19 cellular contexts compared by ENCODE assay signal in the genomic region with DNA sequence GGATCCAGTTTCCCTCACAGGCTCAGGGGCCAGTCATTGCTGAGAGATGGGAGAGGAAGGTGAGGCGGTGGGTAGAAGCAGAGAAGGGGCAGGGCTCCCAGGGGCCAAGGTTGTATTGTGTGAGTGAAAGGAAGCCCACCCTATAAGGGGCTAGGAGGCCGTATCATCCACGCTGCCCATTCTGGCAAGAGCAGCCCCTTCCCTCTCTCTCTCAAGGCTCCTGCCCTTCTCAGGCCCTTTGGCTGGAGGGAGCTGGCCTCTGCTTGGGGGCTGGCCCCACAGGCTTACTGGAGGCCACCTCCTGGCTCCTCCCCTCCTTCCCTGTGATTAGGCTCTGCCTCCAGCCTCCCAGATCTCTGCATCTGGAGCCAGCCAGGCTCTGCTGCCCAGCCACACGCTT. TPM values are rescaled to one million over a fixed set of nuclear protein-coding genes. Genes with fewer than 3 reads are reported as not detected.
DNase-seq lines count a peak whose midpoint lies in the region; ATAC-seq and TF ChIP-seq lines count a peak whose summit lies in the region.
"Had no signal": no experiment of that assay in that cellular context is flagged by ENCODE, and none has a peak within 500 bp of the region (broad histone marks: within the 10 kb centered on the region; RNA-seq: fewer than 3 reads in every experiment).

No MANE protein-coding gene starts in this region.

- H3K27me3 Mint-ChIP-seq in activated naive CD4-positive, alpha-beta T cell treated with anti-CD3 and anti-CD28 coated beads, Interleukin-2, amount 50 U/mL, for 24 hours: no peaks in the 10 kb centered on the region
- no peaks in the 10 kb centered on the region; the same call in 1 of the 2 replicates for H3K27me3 Mint-ChIP-seq in WTC11 (ENCODE audit: low read depth)

- H3K9me3 ChIP-seq in upper lobe of right lung: no peaks in the 10 kb centered on the region
- H3K9me3 ChIP-seq: mucosa of descending colon, prostate gland, transverse colon had no signal

- no peak overlapping the region for H3K27ac ChIP-seq in upper lobe of right lung
- H3K27ac ChIP-seq: brain microvascular endothelial cell, prostate gland, RWPE1, transverse colon had no signal

- no peak for TF ChIP-seq CTCF in WTC11 (IDR thresholded peaks at IDR 0.05)
- TF ChIP-seq CTCF in upper lobe of right lung (IDR thresholded peaks at IDR 0.05): no peak

- H3K4me3 Mint-ChIP-seq in activated naive CD4-positive, alpha-beta T cell treated with anti-CD3 and anti-CD28 coated beads, Interleukin-2, amount 50 U/mL, for 24 hours: peak overlapping the region; percentile 67
- no peak overlapping the region for H3K4me3 Mint-ChIP-seq in WTC11
- H3K4me3 Mint-ChIP-seq: HFFc6 had no signal

- H3K4me1 ChIP-seq in upper lobe of right lung: peaks cover 13% of the 10 kb centered on the region
- H3K4me1 ChIP-seq: prostate gland had no signal

- DNase-seq in activated naive CD4-positive, alpha-beta T cell treated with Interleukin-2 at 50 U/mL for 16 hours: no peak
- DNase-seq in WTC11 (ENCODE audit: low spot score): no peak
- DNase-seq in iPS-NIHi11 (ENCODE audit: low spot score): peak; percentile 48
- peak; percentile 53 for DNase-seq in upper lobe of right lung
- no peak for DNase-seq in OCI-M1 (lab: John Stamatoyannopoulos, UW)
- no peak for DNase-seq in kidney glomerular epithelial cell (lab: John Stamatoyannopoulos, UW)
- DNase-seq: brain microvascular endothelial cell, DMS79, foreskin melanocyte, HFFc6, Kasumi-1, NCI-H187, NCI-H526 treated with DMSO at 0.1 percent for 48 hours, transverse colon had no signal

- H3K27me3 ChIP-seq in upper lobe of right lung: no peaks in the 10 kb centered on the region
- H3K27me3 ChIP-seq: transverse colon had no signal

- peak; percentile 24 for ATAC-seq in WTC11
- ATAC-seq in upper lobe of right lung: no peak
- ATAC-seq in GM21367 (IDR thresholded peaks at IDR 0.05; ENCODE audit: unreplicated experiment): no peak
- ATAC-seq: mucosa of descending colon had no signal

- peaks cover 7% of the 10 kb centered on the region for H3K36me3 ChIP-seq in upper lobe of right lung
- H3K36me3 ChIP-seq: brain microvascular endothelial cell, prostate gland, transverse colon had no signal

- intact Hi-C loops in upper lobe of right lung (cut with DNase I): no loop called here

- H3K27ac Mint-ChIP-seq in activated naive CD4-positive, alpha-beta T cell treated with anti-CD3 and anti-CD28 coated beads, Interleukin-2, amount 50 U/mL, for 24 hours: peak overlapping the region; percentile 87
- H3K27ac Mint-ChIP-seq in WTC11: no peak overlapping the region
- H3K27ac Mint-ChIP-seq: HFFc6 had no signal

- H3K4me3 ChIP-seq in upper lobe of right lung: no peak overlapping the region
- H3K4me3 ChIP-seq: mucosa of descending colon, prostate gland, transverse colon had no signal

- no peaks in the 10 kb centered on the region for H3K9me3 Mint-ChIP-seq in activated naive CD4-positive, alpha-beta T cell treated with anti-CD3 and anti-CD28 coated beads, Interleukin-2, amount 50 U/mL, for 24 hours
- H3K9me3 Mint-ChIP-seq in WTC11: no peaks in the 10 kb centered on the region
- H3K9me3 Mint-ChIP-seq: HFFc6 had no signal

- POLR2A ChIA-PET in WTC11 (lab: Charles Lee): no interaction called here

- peaks cover 21% of the 10 kb centered on the region for H3K36me3 Mint-ChIP-seq in activated naive CD4-positive, alpha-beta T cell treated with anti-CD3 and anti-CD28 coated beads, Interleukin-2, amount 50 U/mL, for 24 hours
- H3K36me3 Mint-ChIP-seq in WTC11: no peaks in the 10 kb centered on the region

- H3K4me1 Mint-ChIP-seq in activated naive CD4-positive, alpha-beta T cell treated with anti-CD3 and anti-CD28 coated beads, Interleukin-2, amount 50 U/mL, for 24 hours: peaks cover 82% of the 10 kb centered on the region
- peaks cover 7% of the 10 kb centered on the region for H3K4me1 Mint-ChIP-seq in WTC11

- CTCF ChIA-PET in WTC11 (lab: Charles Lee): interaction anchor here (0.6 to 5.2 kb wide), 4 partner anchors 7 to 53 kb away, joined by 3 to 59 read pairs (median 35); a partner anchor contains a TSS

TF ChIP-seq in WTC11, 78 proteins besides CTCF, POLR2A, EP300 and RAD21 (continues in another document):
- no peak for TF ChIP-seq ETV6 (CRISPR knock-in tag; IDR thresholded peaks at IDR 0.05)
- no peak for TF ChIP-seq NFE2L1 (CRISPR knock-in tag; IDR thresholded peaks at IDR 0.05)
- no peak for TF ChIP-seq ZNF263 (CRISPR knock-in tag; IDR thresholded peaks at IDR 0.05; ENCODE audit: low read depth)
- no peak for TF ChIP-seq SP1 (CRISPR knock-in tag; conservative IDR thresholded peaks at IDR 0.05)
- no peak for TF ChIP-seq ZNF138 (CRISPR knock-in tag; conservative IDR thresholded peaks at IDR 0.05)
- TF ChIP-seq ESRRA (CRISPR knock-in tag; IDR thresholded peaks at IDR 0.05; ENCODE audit: borderline replicate concordance): no peak
- TF ChIP-seq, protein P1, sequence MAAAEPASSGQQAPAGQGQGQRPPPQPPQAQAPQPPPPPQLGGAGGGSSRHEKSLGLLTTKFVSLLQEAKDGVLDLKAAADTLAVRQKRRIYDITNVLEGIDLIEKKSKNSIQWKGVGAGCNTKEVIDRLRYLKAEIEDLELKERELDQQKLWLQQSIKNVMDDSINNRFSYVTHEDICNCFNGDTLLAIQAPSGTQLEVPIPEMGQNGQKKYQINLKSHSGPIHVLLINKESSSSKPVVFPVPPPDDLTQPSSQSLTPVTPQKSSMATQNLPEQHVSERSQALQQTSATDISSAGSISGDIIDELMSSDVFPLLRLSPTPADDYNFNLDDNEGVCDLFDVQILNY (CRISPR knock-in tag; IDR thresholded peaks at IDR 0.05): no peak
- no peak for TF ChIP-seq NFATC4 (CRISPR knock-in tag; IDR thresholded peaks at IDR 0.05)
- TF ChIP-seq TEAD1 (CRISPR knock-in tag; IDR thresholded peaks at IDR 0.05): no peak
- TF ChIP-seq, protein P2, sequence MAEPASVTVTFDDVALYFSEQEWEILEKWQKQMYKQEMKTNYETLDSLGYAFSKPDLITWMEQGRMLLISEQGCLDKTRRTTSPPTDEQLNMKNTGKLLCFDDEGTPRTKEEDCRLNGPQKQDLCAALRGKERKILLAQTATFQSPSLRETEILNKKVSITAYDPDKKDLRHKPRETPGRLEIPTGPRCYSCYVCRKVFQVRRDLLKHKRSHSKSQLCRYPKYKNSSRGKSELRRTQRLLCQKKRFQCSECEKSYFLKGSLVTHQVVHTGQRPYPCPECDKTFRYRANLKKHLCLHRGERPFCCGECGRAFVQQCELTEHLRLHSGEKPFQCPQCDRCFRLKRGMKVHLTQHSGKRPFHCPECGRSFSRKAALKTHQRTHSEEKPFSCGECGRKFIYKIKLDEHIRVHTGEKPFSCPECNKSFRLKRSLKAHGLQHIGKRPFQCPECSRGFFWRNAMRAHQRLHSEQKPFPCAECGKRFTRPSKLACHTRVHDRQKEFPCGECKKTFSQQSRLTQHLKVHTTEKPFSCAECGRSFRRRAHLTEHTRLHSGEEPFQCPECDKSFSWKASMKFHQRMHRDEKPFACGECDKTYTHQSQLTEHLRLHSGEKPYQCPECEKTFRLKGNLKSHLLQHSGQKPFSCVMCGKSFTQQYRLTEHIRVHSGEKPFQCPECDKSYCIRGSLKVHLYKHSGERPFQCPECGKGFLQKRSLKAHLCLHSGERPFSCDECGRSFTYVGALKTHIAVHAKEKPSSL (CRISPR knock-in tag; conservative IDR thresholded peaks at IDR 0.05): no peak
- no peak for TF ChIP-seq ZNF317 (CRISPR knock-in tag; IDR thresholded peaks at IDR 0.05; ENCODE audit: borderline replicate concordance, low read depth)
- TF ChIP-seq OVOL2 (CRISPR knock-in tag; IDR thresholded peaks at IDR 0.05; ENCODE audit: borderline replicate concordance): no peak
- TF ChIP-seq, protein P3, sequence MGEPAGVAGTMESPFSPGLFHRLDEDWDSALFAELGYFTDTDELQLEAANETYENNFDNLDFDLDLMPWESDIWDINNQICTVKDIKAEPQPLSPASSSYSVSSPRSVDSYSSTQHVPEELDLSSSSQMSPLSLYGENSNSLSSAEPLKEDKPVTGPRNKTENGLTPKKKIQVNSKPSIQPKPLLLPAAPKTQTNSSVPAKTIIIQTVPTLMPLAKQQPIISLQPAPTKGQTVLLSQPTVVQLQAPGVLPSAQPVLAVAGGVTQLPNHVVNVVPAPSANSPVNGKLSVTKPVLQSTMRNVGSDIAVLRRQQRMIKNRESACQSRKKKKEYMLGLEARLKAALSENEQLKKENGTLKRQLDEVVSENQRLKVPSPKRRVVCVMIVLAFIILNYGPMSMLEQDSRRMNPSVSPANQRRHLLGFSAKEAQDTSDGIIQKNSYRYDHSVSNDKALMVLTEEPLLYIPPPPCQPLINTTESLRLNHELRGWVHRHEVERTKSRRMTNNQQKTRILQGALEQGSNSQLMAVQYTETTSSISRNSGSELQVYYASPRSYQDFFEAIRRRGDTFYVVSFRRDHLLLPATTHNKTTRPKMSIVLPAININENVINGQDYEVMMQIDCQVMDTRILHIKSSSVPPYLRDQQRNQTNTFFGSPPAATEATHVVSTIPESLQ (CRISPR knock-in tag; IDR thresholded peaks at IDR 0.05): no peak
- no peak for TF ChIP-seq MYBL2 (CRISPR knock-in tag; IDR thresholded peaks at IDR 0.05)

RNA-seq across cellular contexts. Expression of a gene that starts 7.6 kb away (rescaled TPM):
- 14.7 to 17.4 TPM (median 15.8 TPM) in 3 replicates for total RNA-seq in WTC11 (2021)
- total RNA-seq in upper lobe of right lung: 14.7 TPM

RNA-seq across cellular contexts. Expression of a gene that starts 31.4 kb away (rescaled TPM):
- 0.15 to 0.18 TPM in 2 of 3 replicates, not detected in the other for total RNA-seq in WTC11 (2021)
- total RNA-seq in upper lobe of right lung: 3.9 TPM
- total RNA-seq: HFFc6 had no signal

RNA-seq across cellular contexts. Expression of a gene that starts 51.9 kb away (rescaled TPM):
- 437 to 506 TPM (median 452 TPM) in 3 replicates for total RNA-seq in WTC11 (2021)
- total RNA-seq in upper lobe of right lung: 196 TPM

Comparison
In these comparisons a context has a peak if more than half of its experiments do, and no peak if none do; other contexts are left out.
1. DNase-seq: peak in iPS-NIHi11 (single experiment) and upper lobe of right lung (single experiment); none in activated naive CD4-positive, alpha-beta T cell treated with Interleukin-2 at 50 U/mL for 16 hours (single experiment), WTC11 (single experiment), OCI-M1 (single experiment) and kidney glomerular epithelial cell (single experiment).